ENCODE assay signal across 8 cellular contexts in the genomic region with DNA sequence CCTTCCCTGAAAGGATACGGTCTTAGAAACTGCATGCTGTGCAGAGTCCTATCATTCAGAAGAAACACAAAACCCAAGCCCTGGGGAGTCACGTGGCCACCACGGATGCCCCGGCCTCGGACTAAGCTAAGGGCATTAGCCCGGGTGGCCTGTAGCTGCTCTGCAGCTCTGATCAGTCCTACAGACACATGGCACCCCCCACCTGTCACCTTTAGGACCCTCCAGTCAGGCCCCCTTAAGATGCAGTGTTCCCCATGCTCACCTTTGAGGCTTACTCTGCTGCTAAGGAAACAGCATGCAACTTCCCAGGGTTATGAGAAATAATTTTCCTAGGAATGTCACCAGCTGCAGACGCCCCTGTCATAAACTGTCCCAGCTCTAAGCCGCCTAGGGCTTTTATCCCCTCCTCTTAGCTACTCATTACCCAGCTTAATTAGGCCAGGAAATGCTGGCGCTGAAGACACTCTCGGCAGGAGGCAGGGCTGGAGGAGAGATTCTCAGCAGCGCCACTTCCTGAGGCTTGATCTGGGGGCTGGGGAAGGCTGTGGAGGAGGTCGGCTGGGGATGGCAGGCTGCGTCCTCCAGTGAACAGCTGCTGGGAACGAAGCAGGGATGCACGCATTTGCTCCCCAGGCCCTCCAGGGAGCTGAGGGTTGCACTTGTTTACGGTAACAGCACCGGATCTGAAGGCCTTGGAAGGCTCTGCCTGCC. TPM values are rescaled to one million over a fixed set of nuclear protein-coding genes. Genes with fewer than 3 reads are reported as not detected.
DNase-seq lines count a peak whose midpoint lies in the region; TF ChIP-seq lines count a peak whose summit lies in the region.

No MANE protein-coding gene starts in this region.

- CTCF ChIA-PET in activated CD4-positive, alpha-beta memory T cell treated with anti-CD3 and anti-CD28 coated beads, Interleukin-2, amount 10 ng/mL, durations not matched to agents 7 days and 5 days (lab: Charles Lee): interaction anchor here (0.6 to 1.6 kb wide), 6 partner anchors 8 to 235 kb away, joined by 3 to 6 read pairs (median 3); no protein-coding TSS in a partner anchor

- no peak overlapping the region for H3K27ac Mint-ChIP-seq in activated CD4-positive, alpha-beta memory T cell treated with anti-CD3 and anti-CD28 coated beads, Interleukin-2, amount 10 ng/mL, durations not matched to agents 7 days and 5 days
- peak overlapping the region; percentile 98 for H3K27ac Mint-ChIP-seq in nephron progenitor cell

- no peaks in the 10 kb centered on the region for H3K9me3 Mint-ChIP-seq in activated CD4-positive, alpha-beta memory T cell treated with anti-CD3 and anti-CD28 coated beads, Interleukin-2, amount 10 ng/mL, durations not matched to agents 7 days and 5 days
- no peaks in the 10 kb centered on the region for H3K9me3 Mint-ChIP-seq in nephron progenitor cell

- DNase-seq in DMS79 treated with DMSO at 0.1 percent for 48 hours (lab: John Stamatoyannopoulos, UW) (peak; percentile 44), DMS79 (lab: John Stamatoyannopoulos, UW) (no peak), HuH-7 (ENCODE audit: low spot score) (peak; percentile 86), nephron progenitor cell (peak; percentile 57), GM10266 (ENCODE audit: extremely low spot score) (no peak), SIG-M5 treated with dmso at 0.1 percent for 504 hours (lab: John Stamatoyannopoulos, UW; ENCODE audit: unreplicated experiment) (no peak), mucosa of gallbladder (ENCODE audit: low spot score) (no peak)
- peak; percentile 19 for DNase-seq in activated CD4-positive, alpha-beta memory T cell treated with anti-CD3 and anti-CD28 coated beads, Interleukin-2, amount 10 ng/mL, durations not matched to agents 7 days and 5 days

- H3K36me3 Mint-ChIP-seq in activated CD4-positive, alpha-beta memory T cell treated with anti-CD3 and anti-CD28 coated beads, Interleukin-2, amount 10 ng/mL, durations not matched to agents 7 days and 5 days (ENCODE audit: low read depth): no peaks in the 10 kb centered on the region
- no peaks in the 10 kb centered on the region for H3K36me3 Mint-ChIP-seq in nephron progenitor cell (ENCODE audit: low read depth)

- POLR2A ChIA-PET in activated CD4-positive, alpha-beta memory T cell treated with anti-CD3 and anti-CD28 coated beads, Interleukin-2, amount 10 ng/mL, durations not matched to agents 7 days and 5 days (lab: Charles Lee): interaction anchor here (1.4 to 1.8 kb wide), 3 partner anchors 8 to 47 kb away, joined by 5 to 8 read pairs (median 5); a partner anchor contains a TSS

- no peaks in the 10 kb centered on the region for H3K27me3 Mint-ChIP-seq in activated CD4-positive, alpha-beta memory T cell treated with anti-CD3 and anti-CD28 coated beads, Interleukin-2, amount 10 ng/mL, durations not matched to agents 7 days and 5 days
- peaks cover 8% of the 10 kb centered on the region for H3K27me3 Mint-ChIP-seq in nephron progenitor cell (ENCODE audit: low read depth, poor library complexity)

- no peak overlapping the region for H3K4me3 Mint-ChIP-seq in activated CD4-positive, alpha-beta memory T cell treated with anti-CD3 and anti-CD28 coated beads, Interleukin-2, amount 10 ng/mL, durations not matched to agents 7 days and 5 days
- H3K4me3 Mint-ChIP-seq in nephron progenitor cell: peak overlapping the region; percentile 67

- TF ChIP-seq CTCF in nephron progenitor cell (IDR thresholded peaks at IDR 0.05) (no peak), GM10266 (IDR thresholded peaks at IDR 0.05; ENCODE audit: control insufficient read depth, insufficient read depth, low read depth, missing control alignments) (no peak)

- H3K4me1 Mint-ChIP-seq in activated CD4-positive, alpha-beta memory T cell treated with anti-CD3 and anti-CD28 coated beads, Interleukin-2, amount 10 ng/mL, durations not matched to agents 7 days and 5 days: peaks cover 20% of the 10 kb centered on the region
- H3K4me1 Mint-ChIP-seq in nephron progenitor cell: peaks cover 86% of the 10 kb centered on the region

RNA-seq across cellular contexts. Expression of a gene that starts 47.2 kb away (rescaled TPM):
- total RNA-seq in activated CD4-positive, alpha-beta memory T cell treated with anti-CD3 and anti-CD28 coated beads, Interleukin-2, amount 10 ng/mL, durations not matched to agents 7 days and 5 days: 10 to 100 TPM; 47.1 to 50.0 TPM
- 54.4 TPM for total RNA-seq in mucosa of gallbladder

Comparison
In these comparisons a context has a peak if more than half of its experiments do, and no peak if none do; other contexts are left out.
1. DNase-seq: peak in DMS79 treated with DMSO at 0.1 percent for 48 hours (single experiment), HuH-7 (single experiment), activated CD4-positive, alpha-beta memory T cell treated with anti-CD3 and anti-CD28 coated beads, Interleukin-2, amount 10 ng/mL, durations not matched to agents 7 days and 5 days (single experiment) and nephron progenitor cell (single experiment); none in DMS79 (single experiment), GM10266 (single experiment), SIG-M5 treated with dmso at 0.1 percent for 504 hours (single experiment) and mucosa of gallbladder (single experiment).